ENCODE assay signal across 2 cellular contexts in genomic region chr7:130935564-130936157, GRCh38.
TF ChIP-seq lines count a peak whose summit lies in the region.

No MANE protein-coding gene starts in this region.

TF ChIP-seq in IMR-90, 13 proteins besides CTCF, POLR2A, EP300 and RAD21:
- TF ChIP-seq FOS (IDR thresholded peaks at IDR 0.05; ENCODE audit: low read depth, low read length), result no peak

TF ChIP-seq in K562, 482 proteins besides CTCF, POLR2A, EP300 and RAD21 (continues in another document):
- TF ChIP-seq ZBED1 (IDR thresholded peaks at IDR 0.05), result no peak
- TF ChIP-seq HMG20A (CRISPR knock-in tag; conservative IDR thresholded peaks at IDR 0.05), result no peak
- no peak for TF ChIP-seq KAT2B (IDR thresholded peaks at IDR 0.05; ENCODE audit: low read depth, low read length)
- peak; percentile 22; the same call in 1 of the 2 replicates for TF ChIP-seq MTA1 (IDR thresholded peaks at IDR 0.05; ENCODE audit: borderline replicate concordance)
- TF ChIP-seq, protein P1, sequence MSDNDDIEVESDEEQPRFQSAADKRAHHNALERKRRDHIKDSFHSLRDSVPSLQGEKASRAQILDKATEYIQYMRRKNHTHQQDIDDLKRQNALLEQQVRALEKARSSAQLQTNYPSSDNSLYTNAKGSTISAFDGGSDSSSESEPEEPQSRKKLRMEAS (CRISPR knock-in tag; IDR thresholded peaks at IDR 0.05), result peak; percentile 44; the same call in 1 of the 2 replicates
- no peak for TF ChIP-seq BACH1 (tag; IDR thresholded peaks at IDR 0.05)
- TF ChIP-seq SUPT5H (IDR thresholded peaks at IDR 0.05), result no peak
- TF ChIP-seq PHF8 (IDR thresholded peaks at IDR 0.05; ENCODE audit: borderline replicate concordance, low read length), result no peak
- TF ChIP-seq TBP (optimal IDR thresholded peaks at IDR 0.05; ENCODE audit: low read depth, low read length), result peak; percentile 22
- no peak for TF ChIP-seq ZNF140 (CRISPR knock-in tag; IDR thresholded peaks at IDR 0.05)
- no peak for TF ChIP-seq PHF21A (IDR thresholded peaks at IDR 0.05; ENCODE audit: borderline replicate concordance, low read depth)
- no peak for TF ChIP-seq CBX5 (IDR thresholded peaks at IDR 0.05; ENCODE audit: borderline replicate concordance, low read depth)
- TF ChIP-seq POLR2B (IDR thresholded peaks at IDR 0.05; ENCODE audit: low read depth, partially characterized antibody), result no peak
- TF ChIP-seq SMARCC2 (IDR thresholded peaks at IDR 0.05; ENCODE audit: low read depth), result no peak
- TF ChIP-seq USF2 (CRISPR knock-in tag; IDR thresholded peaks at IDR 0.05), result peak; percentile 33
- no peak for TF ChIP-seq RERE (CRISPR knock-in tag; IDR thresholded peaks at IDR 0.05; ENCODE audit: borderline replicate concordance)
- TF ChIP-seq MGA (IDR thresholded peaks at IDR 0.05), result peak; percentile 82
- no peak for TF ChIP-seq ELF1 (tag; IDR thresholded peaks at IDR 0.05)
- TF ChIP-seq CCAR2 (IDR thresholded peaks at IDR 0.05; ENCODE audit: low read depth, low read length), result no peak
- no peak for TF ChIP-seq STAT5A (IDR thresholded peaks at IDR 0.05; ENCODE audit: borderline replicate concordance, low read length)
- no peak for TF ChIP-seq ZKSCAN3 (CRISPR knock-in tag; IDR thresholded peaks at IDR 0.05)
- TF ChIP-seq, protein P2, sequence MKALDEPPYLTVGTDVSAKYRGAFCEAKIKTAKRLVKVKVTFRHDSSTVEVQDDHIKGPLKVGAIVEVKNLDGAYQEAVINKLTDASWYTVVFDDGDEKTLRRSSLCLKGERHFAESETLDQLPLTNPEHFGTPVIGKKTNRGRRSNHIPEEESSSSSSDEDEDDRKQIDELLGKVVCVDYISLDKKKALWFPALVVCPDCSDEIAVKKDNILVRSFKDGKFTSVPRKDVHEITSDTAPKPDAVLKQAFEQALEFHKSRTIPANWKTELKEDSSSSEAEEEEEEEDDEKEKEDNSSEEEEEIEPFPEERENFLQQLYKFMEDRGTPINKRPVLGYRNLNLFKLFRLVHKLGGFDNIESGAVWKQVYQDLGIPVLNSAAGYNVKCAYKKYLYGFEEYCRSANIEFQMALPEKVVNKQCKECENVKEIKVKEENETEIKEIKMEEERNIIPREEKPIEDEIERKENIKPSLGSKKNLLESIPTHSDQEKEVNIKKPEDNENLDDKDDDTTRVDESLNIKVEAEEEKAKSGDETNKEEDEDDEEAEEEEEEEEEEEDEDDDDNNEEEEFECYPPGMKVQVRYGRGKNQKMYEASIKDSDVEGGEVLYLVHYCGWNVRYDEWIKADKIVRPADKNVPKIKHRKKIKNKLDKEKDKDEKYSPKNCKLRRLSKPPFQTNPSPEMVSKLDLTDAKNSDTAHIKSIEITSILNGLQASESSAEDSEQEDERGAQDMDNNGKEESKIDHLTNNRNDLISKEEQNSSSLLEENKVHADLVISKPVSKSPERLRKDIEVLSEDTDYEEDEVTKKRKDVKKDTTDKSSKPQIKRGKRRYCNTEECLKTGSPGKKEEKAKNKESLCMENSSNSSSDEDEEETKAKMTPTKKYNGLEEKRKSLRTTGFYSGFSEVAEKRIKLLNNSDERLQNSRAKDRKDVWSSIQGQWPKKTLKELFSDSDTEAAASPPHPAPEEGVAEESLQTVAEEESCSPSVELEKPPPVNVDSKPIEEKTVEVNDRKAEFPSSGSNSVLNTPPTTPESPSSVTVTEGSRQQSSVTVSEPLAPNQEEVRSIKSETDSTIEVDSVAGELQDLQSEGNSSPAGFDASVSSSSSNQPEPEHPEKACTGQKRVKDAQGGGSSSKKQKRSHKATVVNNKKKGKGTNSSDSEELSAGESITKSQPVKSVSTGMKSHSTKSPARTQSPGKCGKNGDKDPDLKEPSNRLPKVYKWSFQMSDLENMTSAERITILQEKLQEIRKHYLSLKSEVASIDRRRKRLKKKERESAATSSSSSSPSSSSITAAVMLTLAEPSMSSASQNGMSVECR (CRISPR knock-in tag; IDR thresholded peaks at IDR 0.05), result no peak
- TF ChIP-seq TARDBP (IDR thresholded peaks at IDR 0.05), result no peak
- TF ChIP-seq GATAD2A (IDR thresholded peaks at IDR 0.05), result no peak
- TF ChIP-seq CBX3 (IDR thresholded peaks at IDR 0.05; ENCODE audit: borderline replicate concordance in 1 of 2, low read length in 2 of 2), result peak in 1 of 2 experiments; percentile 40; a peak in 1 of 3 replicates
- TF ChIP-seq SREBF2 (CRISPR knock-in tag; IDR thresholded peaks at IDR 0.05), result no peak
- TF ChIP-seq STAT6 (CRISPR knock-in tag; IDR thresholded peaks at IDR 0.05), result no peak
